Comparison of ENCODE assay signal across 9 cellular contexts in genomic region chr17:43170140-43170765, GRCh38. TPM values are rescaled to one million over a fixed set of nuclear protein-coding genes. Genes with fewer than 3 reads are reported as not detected.
DNase-seq lines count a peak whose midpoint lies in the region; ATAC-seq and TF ChIP-seq lines count a peak whose summit lies in the region.
"Had no signal": no experiment of that assay in that cellular context is flagged by ENCODE, and none has a peak within 500 bp of the region (broad histone marks: within the 10 kb centered on the region; RNA-seq: fewer than 3 reads in every experiment).

No MANE protein-coding gene starts in this region.

- H3K36me3 ChIP-seq in ectodermal cell (ENCODE audit: control insufficient read depth, insufficient read depth, low read length): no peaks in the 10 kb centered on the region

- H3K4me1 ChIP-seq in ectodermal cell (ENCODE audit: control insufficient read depth, insufficient read depth, low read length): peaks cover 6% of the 10 kb centered on the region

- TF ChIP-seq CTCF in CD14-positive monocyte (IDR thresholded peaks at IDR 0.05) (no peak), lower leg skin (IDR thresholded peaks at IDR 0.05) (no peak)

- ATAC-seq in GM19455 (IDR thresholded peaks at IDR 0.05; ENCODE audit: unreplicated experiment) (peak; percentile 55), HG03575 (IDR thresholded peaks at IDR 0.05; ENCODE audit: extremely low read depth, insufficient number of reproducible peaks, low FRiP score, unreplicated experiment) (peak; percentile 47)

- H3K4me3 Mint-ChIP-seq in CD14-positive monocyte: no peak overlapping the region
- H3K4me3 Mint-ChIP-seq in activated CD4-positive, alpha-beta memory T cell treated with anti-CD3 and anti-CD28 coated beads for 36 hours: no peak overlapping the region
- H3K4me3 Mint-ChIP-seq: dendritic cell treated with granulocyte-macrophage colony-stimulating factor and Interleukin-4, amounts not matched to agents 40 ng/mL and 50 ng/mL, for 4 days had no signal

- H3K27me3 ChIP-seq in ectodermal cell (ENCODE audit: control insufficient read depth, insufficient read depth, low read length, poor library complexity, severe bottlenecking): no peaks in the 10 kb centered on the region

- intact Hi-C loops in CD14-positive monocyte (cut with micrococcal nuclease) (loop anchor here (2.0 to 10.0 kb wide), 4 partner anchors 45 to 338 kb away; partner anchors contain the start of genes BRCA1 (in 1 of the 2), PSME3 (in 1 of the 2), RND2 (in 1 of the 2) and VAT1 (in 1 of the 2)), lower leg skin (cut with DNase I; ENCODE audit: low total_unique reads) (no loop called here)
- intact Hi-C loops in activated CD4-positive, alpha-beta memory T cell treated with anti-CD3 and anti-CD28 coated beads for 36 hours (cut with micrococcal nuclease): loop anchor here (1.0 to 5.0 kb wide), 7 partner anchors 45 to 828 kb away; partner anchors contain the start of genes BRCA1, DHX8, PSME3 and RND2

- H3K27ac Mint-ChIP-seq in CD14-positive monocyte: no peak overlapping the region
- H3K27ac Mint-ChIP-seq in activated CD4-positive, alpha-beta memory T cell treated with anti-CD3 and anti-CD28 coated beads for 36 hours: no peak overlapping the region
- H3K27ac Mint-ChIP-seq: dendritic cell treated with granulocyte-macrophage colony-stimulating factor and Interleukin-4, amounts not matched to agents 40 ng/mL and 50 ng/mL, for 4 days had no signal

- H3K27ac ChIP-seq in ectodermal cell (ENCODE audit: insufficient read depth, low read depth, low read length, poor library complexity, severe bottlenecking): peak overlapping the region; percentile 95

- no peaks in the 10 kb centered on the region for H3K27me3 Mint-ChIP-seq in CD14-positive monocyte (ENCODE audit: low read depth in 3 of 3)
- no peaks in the 10 kb centered on the region for H3K27me3 Mint-ChIP-seq in activated CD4-positive, alpha-beta memory T cell treated with anti-CD3 and anti-CD28 coated beads for 36 hours
- H3K27me3 Mint-ChIP-seq: dendritic cell treated with granulocyte-macrophage colony-stimulating factor and Interleukin-4, amounts not matched to agents 40 ng/mL and 50 ng/mL, for 4 days had no signal

- peak in 1 of 2 donors; percentile 11 for TF ChIP-seq POLR2A in lower leg skin (IDR thresholded peaks at IDR 0.05)

- WGBS in ectodermal cell, 2 experiments: 0 to 1% methylated on average over 27 of the region's 27 CpGs
- WGBS in lower leg skin, 2 donors: 0% methylated on average over 27 of the region's 27 CpGs

- no peaks in the 10 kb centered on the region for H3K9me3 Mint-ChIP-seq in CD14-positive monocyte
- no peaks in the 10 kb centered on the region for H3K9me3 Mint-ChIP-seq in activated CD4-positive, alpha-beta memory T cell treated with anti-CD3 and anti-CD28 coated beads for 36 hours
- H3K9me3 Mint-ChIP-seq: dendritic cell treated with granulocyte-macrophage colony-stimulating factor and Interleukin-4, amounts not matched to agents 40 ng/mL and 50 ng/mL, for 4 days had no signal

- peak; percentile 92 for DNase-seq in CD14-positive monocyte (ENCODE audit: low spot score)
- peak; percentile 96 for DNase-seq in NCI-H82 (lab: John Stamatoyannopoulos, UW)
- peak; percentile 94 for DNase-seq in activated CD4-positive, alpha-beta memory T cell treated with anti-CD3 and anti-CD28 coated beads for 36 hours
- DNase-seq in lower leg skin (ENCODE audit: low spot score in 2 of 2): peak; percentile 96 to 98
- peak; percentile 70 to 84 for DNase-seq in stimulated activated CD4-positive, alpha-beta T cell treated with anti-CD3 and anti-CD28 coated beads, Interleukin-4, amount 100 ng/mL, for 48 hours (ENCODE audit: low read depth in 2 of 2)

- peaks cover 4 to 19% of the 10 kb centered on the region in 2 donors for H3K36me3 Mint-ChIP-seq in CD14-positive monocyte
- peaks cover 7% of the 10 kb centered on the region for H3K36me3 Mint-ChIP-seq in activated CD4-positive, alpha-beta memory T cell treated with anti-CD3 and anti-CD28 coated beads for 36 hours

- peaks cover 14% of the 10 kb centered on the region for H3K4me1 Mint-ChIP-seq in CD14-positive monocyte
- H3K4me1 Mint-ChIP-seq in activated CD4-positive, alpha-beta memory T cell treated with anti-CD3 and anti-CD28 coated beads for 36 hours (ENCODE audit: low read depth): peaks cover 18% of the 10 kb centered on the region

- no peaks in the 10 kb centered on the region for H3K9me3 ChIP-seq in ectodermal cell (ENCODE audit: control insufficient read depth, low read length)

- POLR2A ChIA-PET in activated CD4-positive, alpha-beta memory T cell treated with anti-CD3 and anti-CD28 coated beads for 36 hours (lab: Charles Lee): interaction anchor here (0.7 to 1.9 kb wide), 6 partner anchors 42 to 197 kb away, joined by 3 to 15 read pairs (median 4); partner anchors contain the start of genes BRCA1 and TMEM106A

- CTCF ChIA-PET in activated CD4-positive, alpha-beta memory T cell treated with anti-CD3 and anti-CD28 coated beads for 36 hours (lab: Charles Lee): interaction anchor here (1.0 to 1.1 kb wide), 2 partner anchors 41 to 43 kb away, joined by 4 read pairs; no protein-coding TSS in a partner anchor

- H3K4me3 ChIP-seq in ectodermal cell (ENCODE audit: insufficient read depth, low read depth, low read length): peak overlapping the region; percentile 67
- peak overlapping the region; percentile 73 for H3K4me3 ChIP-seq in lower leg skin (ENCODE audit: low read depth, poor library complexity, severe bottlenecking)

RNA-seq across cellular contexts. Expression of gene NBR1, which starts 0.8 kb away (rescaled TPM):
- polyA plus RNA-seq in CD14-positive monocyte: 10 to 100 TPM; 64.0 to 88.5 TPM
- 10 to 100 TPM; 62.0 to 65.9 TPM for total RNA-seq in activated CD4-positive, alpha-beta memory T cell treated with anti-CD3 and anti-CD28 coated beads for 36 hours
- polyA plus RNA-seq in ectodermal cell (2013, experiment 1 of 4): 65.5 TPM
- polyA plus RNA-seq in ectodermal cell (2013, experiment 2 of 4): 61.7 TPM
- 56.2 TPM for polyA plus RNA-seq in ectodermal cell (2013, experiment 3 of 4)
- polyA plus RNA-seq in ectodermal cell (2013, experiment 4 of 4): 62.5 TPM
- 100 to 1,000 TPM in 1 of 4 donors, 10 to 100 TPM in 3; 84.3 to 101 (median 91.4) TPM for total RNA-seq in lower leg skin

RNA-seq across cellular contexts. Expression of gene TMEM106A, which starts 41.4 kb away (rescaled TPM):
- polyA plus RNA-seq in CD14-positive monocyte: 1 to 10 TPM; 6.9 to 8.0 TPM
- 10 to 100 TPM; 10.1 to 10.4 TPM for total RNA-seq in activated CD4-positive, alpha-beta memory T cell treated with anti-CD3 and anti-CD28 coated beads for 36 hours
- 3.5 TPM for polyA plus RNA-seq in ectodermal cell (2013, experiment 1 of 4)
- polyA plus RNA-seq in ectodermal cell (2013, experiment 2 of 4): 4.9 TPM
- 2.2 TPM for polyA plus RNA-seq in ectodermal cell (2013, experiment 3 of 4)
- polyA plus RNA-seq in ectodermal cell (2013, experiment 4 of 4): 3.1 TPM
- total RNA-seq in lower leg skin: 1 to 10 TPM in 3 of 4 donors, under 1 TPM in 1; 0.57 to 4.6 (median 1.4) TPM

RNA-seq across cellular contexts. Expression of gene BRCA1, which starts 45.1 kb away (rescaled TPM):
- polyA plus RNA-seq in CD14-positive monocyte: 1 to 10 TPM in 1 of 2 donors, under 1 TPM in 1; 0.87 to 1.9 TPM
- total RNA-seq in activated CD4-positive, alpha-beta memory T cell treated with anti-CD3 and anti-CD28 coated beads for 36 hours: 100 to 1,000 TPM in 1 of 2 experiments, 10 to 100 TPM in 1; 92.8 to 103 TPM
- polyA plus RNA-seq in ectodermal cell (2013, experiment 1 of 4): 58.7 TPM
- 54.5 TPM for polyA plus RNA-seq in ectodermal cell (2013, experiment 2 of 4)
- 47.9 TPM for polyA plus RNA-seq in ectodermal cell (2013, experiment 3 of 4)
- 43.4 TPM for polyA plus RNA-seq in ectodermal cell (2013, experiment 4 of 4)
- 1 to 10 TPM; 4.5 to 7.6 (median 5.8) TPM for total RNA-seq in lower leg skin

RNA-seq across cellular contexts. Expression of gene CCDC200, which starts 58.2 kb away (rescaled TPM):
- polyA plus RNA-seq in CD14-positive monocyte: not detected
- not detected for total RNA-seq in activated CD4-positive, alpha-beta memory T cell treated with anti-CD3 and anti-CD28 coated beads for 36 hours
- not detected for polyA plus RNA-seq in ectodermal cell (2013, experiment 1 of 4)
- not detected for polyA plus RNA-seq in ectodermal cell (2013, experiment 2 of 4)
- not detected for polyA plus RNA-seq in ectodermal cell (2013, experiment 3 of 4)
- polyA plus RNA-seq in ectodermal cell (2013, experiment 4 of 4): not detected
- total RNA-seq in lower leg skin: not detected

Comparison
In these comparisons a context has a peak if more than half of its experiments do, and no peak if none do; other contexts are left out.
1. Peak in every context shown above with its lines: DNase-seq, ATAC-seq, H3K4me3 ChIP-seq and H3K27ac ChIP-seq.
2. RNA of gene BRCA1, which starts 45.1 kb away (total RNA-seq): 92.8 to 103 TPM in activated CD4-positive, alpha-beta memory T cell treated with anti-CD3 and anti-CD28 coated beads for 36 hours; 4.5 to 7.6 TPM in lower leg skin; every median in the first group is over 10 times any median in the second.